Comparison of ENCODE assay signal across 11 cellular contexts in the genomic region with DNA sequence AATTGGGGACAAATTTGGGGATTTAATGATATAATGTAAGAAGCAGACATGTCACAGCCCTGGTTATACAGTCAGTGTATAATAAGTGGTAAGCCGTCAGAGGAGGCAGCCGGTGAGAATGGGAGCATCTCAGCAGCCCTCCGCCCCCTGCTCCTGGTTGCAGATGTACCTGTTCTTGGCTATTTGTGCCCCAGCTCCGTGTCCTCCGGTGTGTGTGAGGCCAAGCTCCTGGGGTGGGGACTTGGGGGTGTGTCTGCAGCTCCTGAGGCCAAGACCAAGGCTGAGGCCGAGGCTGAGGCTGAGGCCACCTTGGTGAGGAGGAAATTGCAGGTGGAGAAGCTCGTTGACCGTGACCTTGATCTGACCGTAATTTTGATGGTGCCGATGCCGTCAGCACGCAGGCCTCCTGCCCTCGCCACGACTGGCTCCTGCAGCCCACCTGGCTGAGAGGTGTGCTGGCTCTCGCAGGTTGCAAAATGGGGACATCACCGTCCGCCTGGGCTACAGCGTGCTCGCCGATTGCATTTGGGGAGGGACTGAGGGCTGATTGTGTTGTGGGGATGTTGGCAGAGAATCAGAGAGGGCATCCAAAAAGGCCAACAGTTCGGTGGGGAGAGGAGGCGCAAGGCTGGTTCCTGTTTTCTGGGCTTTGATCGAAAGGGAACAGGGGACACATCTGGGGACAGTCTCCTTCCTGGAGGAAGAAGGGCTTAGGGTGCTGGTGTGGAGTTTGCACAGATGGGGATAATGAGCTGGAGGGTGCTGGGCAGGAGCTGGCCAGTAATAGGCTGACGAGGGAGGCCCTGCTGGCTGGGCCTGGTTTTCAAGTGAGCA.
A peak's percentile ranks its signal among the peaks of the same experiment; 100 is the strongest.
DNase-seq lines count a peak whose midpoint lies in the region; ATAC-seq, FAIRE-seq and TF ChIP-seq lines count a peak whose summit lies in the region.
"Had no signal": no experiment of that assay in that cellular context is flagged by ENCODE, and none has a peak within 500 bp of the region (broad histone marks: within the 10 kb centered on the region; RNA-seq: fewer than 3 reads in every experiment).

No MANE protein-coding gene starts in this region.

- H3K36me3 ChIP-seq in SK-N-SH (replicated peaks in 1 of 2; ENCODE audit: control insufficient read depth in 1 of 2, insufficient read depth in 2 of 2, low read length in 1 of 2): no peaks in the 10 kb centered on the region
- peaks cover 1% of the 10 kb centered on the region in 2 experiments; a peak in 2 of 4 replicates for H3K36me3 ChIP-seq in GM12878 (ENCODE audit: control insufficient read depth in 2 of 2, insufficient read depth in 2 of 2, low read length in 1 of 2)
- H3K36me3 ChIP-seq in tibial artery: no peaks in the 10 kb centered on the region
- peaks cover 3% of the 10 kb centered on the region; the same call in 1 of the 2 replicates for H3K36me3 ChIP-seq in BE2C

- peak overlapping the region; percentile 68; the same call in 1 of the 2 replicates for H3K4me2 ChIP-seq in SK-N-SH
- H3K4me2 ChIP-seq in GM12878 (ENCODE audit: control insufficient read depth, insufficient read depth): peak overlapping the region; percentile 2; the same call in 1 of the 2 replicates

- no peak for TF ChIP-seq RAD21 in SK-N-SH (IDR thresholded peaks at IDR 0.05; ENCODE audit: low read length)
- TF ChIP-seq RAD21 in GM12878 (IDR thresholded peaks at IDR 0.05; ENCODE audit: insufficient read depth, low read depth, low read length): no peak

- BruUV-seq in GM12878 (replicated peaks; lab: Mats Ljungman, UMichigan): no TSS peak

- H4K20me1 ChIP-seq in SK-N-SH (ENCODE audit: insufficient read depth): peaks cover 3% of the 10 kb centered on the region; the same call in 1 of the 2 replicates
- peaks cover 4% of the 10 kb centered on the region; the same call in 1 of the 2 replicates for H4K20me1 ChIP-seq in GM12878 (ENCODE audit: control insufficient read depth, insufficient read depth)

- H3K4me3 ChIP-seq in SK-N-SH (ENCODE audit: low read depth in 2 of 2, low read length in 1 of 2) (no peak overlapping the region), GM12878 (no peak overlapping the region), tibial artery (no peak overlapping the region), BE2C (ENCODE audit: low read depth, low read length) (no peak overlapping the region)
- H3K4me3 ChIP-seq: left lung had no signal

- no peak overlapping the region for H3K4me3 Mint-ChIP-seq in mesothelial cell of epicardium

- no peaks in the 10 kb centered on the region for H3K27me3 ChIP-seq in SK-N-SH (ENCODE audit: insufficient read depth)
- no peaks in the 10 kb centered on the region for H3K27me3 ChIP-seq in GM12878 (replicated peaks in 1 of 2; ENCODE audit: control insufficient read depth in 2 of 2, insufficient read depth in 2 of 2, low read length in 1 of 2)
- H3K27me3 ChIP-seq in tibial artery: no peaks in the 10 kb centered on the region
- H3K27me3 ChIP-seq in BE2C: no peaks in the 10 kb centered on the region
- H3K27me3 ChIP-seq: left lung had no signal

- H3K9me3 Mint-ChIP-seq in mesothelial cell of epicardium: no peaks in the 10 kb centered on the region

- H3F3A ChIP-seq in SK-N-SH (replicated peaks; ENCODE audit: insufficient read depth): peaks cover 52% of the 10 kb centered on the region

- FAIRE-seq in GM12878 (lab: Jason Lieb, UNC): no peak

- SMC1A ChIA-PET in GM12878 (lab: Charles Lee; ENCODE audit: uncharacterized antibody, unreplicated experiment): interaction anchor here (0.6 to 6.7 kb wide), 32 partner anchors 8 to 585 kb away, joined by 3 to 66 read pairs (median 6); no protein-coding TSS in a partner anchor

- peak overlapping the region; percentile 92 for H3K27ac Mint-ChIP-seq in mesothelial cell of epicardium

- TF ChIP-seq CTCF in SK-N-SH (IDR thresholded peaks at IDR 0.05) (no peak), GM12878 (IDR thresholded peaks at IDR 0.05 in 2 of 3, conservative IDR thresholded peaks at IDR 0.05 in 1 of 3; ENCODE audit: control insufficient read depth in 2 of 3, extremely low read depth in 1 of 3, insufficient read depth in 1 of 3, low read depth in 3 of 3, low read length in 3 of 3) (no peak), mesothelial cell of epicardium (IDR thresholded peaks at IDR 0.05; ENCODE audit: unreplicated experiment) (no peak), tibial artery (IDR thresholded peaks at IDR 0.05) (no peak), BE2C (IDR thresholded peaks at IDR 0.05; ENCODE audit: low read depth, low read length) (no peak)

- no peak overlapping the region for H2AFZ ChIP-seq in SK-N-SH (ENCODE audit: low read depth)
- no peak overlapping the region for H2AFZ ChIP-seq in GM12878 (ENCODE audit: control insufficient read depth, low read depth, low read length)

- TF ChIP-seq EP300 in SK-N-SH (IDR thresholded peaks at IDR 0.05; ENCODE audit: borderline replicate concordance in 1 of 2, low read depth in 1 of 2, low read length in 1 of 2) (no peak), GM12878 (IDR thresholded peaks at IDR 0.05; ENCODE audit: borderline replicate concordance in 1 of 2, control insufficient read depth in 1 of 2, low read depth in 2 of 2, low read length in 2 of 2) (no peak)

- peaks cover 82 to 87% of the 10 kb centered on the region in 2 experiments for H3K4me1 ChIP-seq in SK-N-SH (ENCODE audit: control insufficient read depth in 1 of 2, insufficient read depth in 2 of 2, low read depth in 1 of 2, low read length in 1 of 2)
- peaks cover 67% of the 10 kb centered on the region for H3K4me1 ChIP-seq in GM12878 (ENCODE audit: control insufficient read depth, insufficient read depth, low read length)
- H3K4me1 ChIP-seq in tibial artery: peaks cover 9 to 92% (median 84%) of the 10 kb centered on the region in 4 donors
- peaks cover 67% of the 10 kb centered on the region for H3K4me1 ChIP-seq in BE2C

- no peaks in the 10 kb centered on the region for H3K36me3 Mint-ChIP-seq in mesothelial cell of epicardium

- H3K9me2 ChIP-seq in SK-N-SH: no peaks in the 10 kb centered on the region

- no peaks in the 10 kb centered on the region for H3K27me3 Mint-ChIP-seq in mesothelial cell of epicardium (ENCODE audit: low read depth)

- intact Hi-C loops in GM12878 (cut with micrococcal nuclease; ENCODE audit: unreplicated experiment) (loop anchor here (2.0 kb wide), 1 partner anchor 98 kb away; no protein-coding TSS in a partner anchor), tibial artery (cut with DNase I; ENCODE audit: low total_unique reads) (loop anchor here (5.0 kb wide), 2 partner anchors 57 to 102 kb away; no protein-coding TSS in a partner anchor)

- H3K79me2 ChIP-seq in SK-N-SH (ENCODE audit: insufficient read depth): peaks cover 66% of the 10 kb centered on the region
- peaks cover 23% of the 10 kb centered on the region for H3K79me2 ChIP-seq in GM12878 (ENCODE audit: control insufficient read depth, insufficient read depth, low read length)

- ATAC-seq in SK-N-SH treated with all-trans-retinoic acid at 6 μM for 48 hours: no peak
- ATAC-seq in GM12878: no peak
- no peak for ATAC-seq in GM19452 (IDR thresholded peaks at IDR 0.05; ENCODE audit: unreplicated experiment)

- peaks cover 56% of the 10 kb centered on the region for H3K4me1 Mint-ChIP-seq in mesothelial cell of epicardium

- DNase-seq in SK-N-SH: peak; percentile 51
- DNase-seq in GM12878 (ENCODE audit: low read depth, low spot score): no peak
- no peak for DNase-seq in mesothelial cell of epicardium (ENCODE audit: low spot score in 2 of 2, unreplicated experiment in 2 of 2)
- no peak for DNase-seq in tibial artery
- no peak for DNase-seq in T1000 (lab: John Stamatoyannopoulos, UW)
- DNase-seq in BE2C: no peak
- DNase-seq: cortex of kidney, NCI-H187 had no signal

- H3K9me3 ChIP-seq in SK-N-SH (no peaks in the 10 kb centered on the region), GM12878 (replicated peaks; ENCODE audit: control insufficient read depth, insufficient read depth, low read length) (no peaks in the 10 kb centered on the region), tibial artery (no peaks in the 10 kb centered on the region), BE2C (no peaks in the 10 kb centered on the region)
- H3K9me3 ChIP-seq: left lung had no signal

- TF ChIP-seq POLR2A in GM12878 (IDR thresholded peaks at IDR 0.05; ENCODE audit: low read depth, low read length): no peak

- H3K27ac ChIP-seq in SK-N-SH (ENCODE audit: low read depth in 2 of 2, low read length in 1 of 2) (peak overlapping the region; percentile 78 to 97), GM12878 (ENCODE audit: control insufficient read depth, insufficient read depth) (no peak overlapping the region), tibial artery (peak overlapping the region; percentile 65 to 72)

- 90% methylated on average over 23 of the region's 24 CpGs for WGBS in SK-N-SH (ENCODE audit: low lambda C conversion rate)
- WGBS in GM12878 (ENCODE audit: insufficient coverage, insufficient replicate concordance, low lambda C conversion rate, missing lambda C conversion rate): 91% methylated on average over 24 of the region's 24 CpGs

- POLR2A ChIA-PET in SK-N-SH (lab: Yijun Ruan, JAX) (interaction anchor here (0.5 to 1.5 kb wide), 8 partner anchors 23 to 529 kb away, joined by 3 to 7 read pairs (median 4); a partner anchor contains a TSS), GM12878 (lab: Charles Lee) (interaction anchor here (0.6 to 3.6 kb wide), 15 partner anchors 7 to 108 kb away, joined by 3 to 21 read pairs (median 4); no protein-coding TSS in a partner anchor)

- CTCF ChIA-PET in SK-N-SH (lab: Yijun Ruan, JAX) (interaction anchor here (0.5 to 29.4 kb wide), 57 partner anchors 8 to 894 kb away, joined by 3 to 566 read pairs (median 8); no protein-coding TSS in a partner anchor), GM12878 (lab: Yijun Ruan, JAX) (interaction anchor here (0.6 to 5.7 kb wide), 40 partner anchors 9 to 584 kb away, joined by 3 to 99 read pairs (median 5); no protein-coding TSS in a partner anchor)

- RAD21 ChIA-PET in GM12878 (lab: Charles Lee; ENCODE audit: unreplicated experiment): interaction anchor here (0.6 to 5.9 kb wide), 30 partner anchors 8 to 703 kb away, joined by 3 to 59 read pairs (median 8); no protein-coding TSS in a partner anchor

- in situ Hi-C loops in GM12878 (cut with MboI): loop anchor here (5.0 to 25.0 kb wide), 2 partner anchors 63 to 92 kb away; no protein-coding TSS in a partner anchor

- peak overlapping the region; percentile 16; the same call in 1 of the 2 replicates for H3K9ac ChIP-seq in SK-N-SH
- no peak overlapping the region for H3K9ac ChIP-seq in GM12878 (ENCODE audit: control insufficient read depth, insufficient read depth, low read length)

TF ChIP-seq in SK-N-SH, 30 proteins besides CTCF, POLR2A, EP300 and RAD21 (continues in another document):
- no peak for TF ChIP-seq NFIC (IDR thresholded peaks at IDR 0.05; ENCODE audit: borderline replicate concordance)
- no peak for TF ChIP-seq TAF1 (IDR thresholded peaks at IDR 0.05; ENCODE audit: borderline replicate concordance, low read depth, low read length)

TF ChIP-seq in SK-N-SH treated with all-trans-retinoic acid at 6 μM for 48 hours, 23 proteins besides CTCF, POLR2A, EP300 and RAD21 (continues in another document):
- TF ChIP-seq ESRRG (CRISPR knock-in tag; IDR thresholded peaks at IDR 0.05): no peak
- TF ChIP-seq CSDC2 (CRISPR knock-in tag; IDR thresholded peaks at IDR 0.05): no peak
- no peak for TF ChIP-seq BACH2 (CRISPR knock-in tag; IDR thresholded peaks at IDR 0.05; ENCODE audit: borderline replicate concordance)

TF ChIP-seq in GM12878, 131 proteins besides CTCF, POLR2A, EP300 and RAD21 (continues in another document):
- no peak for TF ChIP-seq MEF2A (IDR thresholded peaks at IDR 0.05; ENCODE audit: insufficient read depth, low read depth, low read length)
- TF ChIP-seq RELA (IDR thresholded peaks at IDR 0.05; ENCODE audit: borderline replicate concordance, partially characterized antibody): no peak
